In the genomic region with DNA sequence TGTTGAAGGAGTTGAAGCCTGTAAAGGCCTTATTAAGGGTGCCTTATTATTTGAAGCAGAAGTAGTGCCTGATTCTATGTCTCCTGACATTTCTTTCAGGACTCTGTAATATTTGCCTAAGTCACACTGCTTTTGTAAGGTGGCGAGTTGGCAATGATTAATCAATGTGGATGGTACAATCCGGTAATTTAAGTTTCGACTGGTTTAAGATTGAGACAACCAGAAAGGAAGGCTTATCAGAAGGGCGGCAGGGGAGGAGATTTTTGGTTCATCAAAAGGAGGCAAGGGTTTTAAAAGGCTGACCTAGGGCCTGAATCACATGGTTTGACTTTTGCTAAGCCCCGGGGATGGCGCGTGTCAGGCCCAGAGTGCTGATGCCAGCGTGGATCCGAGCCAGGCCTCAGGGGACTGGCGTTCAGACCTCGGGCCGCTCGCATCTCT, we compare ENCODE assay signal across 1 cellular context.
TF ChIP-seq lines count a peak whose summit lies in the region.

No MANE protein-coding gene starts in this region.

TF ChIP-seq in HepG2, 621 proteins besides CTCF, POLR2A, EP300 and RAD21 (continued from another document and continues in another):
- TF ChIP-seq CBX5 (CRISPR knock-in tag; IDR thresholded peaks at IDR 0.05; ENCODE audit: borderline replicate concordance) = no peak
- TF ChIP-seq ZNF430 (CRISPR knock-in tag; IDR thresholded peaks at IDR 0.05) = peak; percentile 59; the same call in 1 of the 2 replicates
- peak; percentile 34; the same call in 1 of the 2 replicates for TF ChIP-seq BCL6 (CRISPR knock-in tag; IDR thresholded peaks at IDR 0.05)
- TF ChIP-seq ZSCAN22 (CRISPR knock-in tag; IDR thresholded peaks at IDR 0.05) = no peak
- TF ChIP-seq TFDP1 (CRISPR knock-in tag; IDR thresholded peaks at IDR 0.05; ENCODE audit: borderline replicate concordance) = no peak
- no peak for TF ChIP-seq ZSCAN30 (CRISPR knock-in tag; IDR thresholded peaks at IDR 0.05)
- TF ChIP-seq ARID2 (CRISPR knock-in tag; IDR thresholded peaks at IDR 0.05; ENCODE audit: borderline replicate concordance) = peak; percentile 16; the same call in 1 of the 2 replicates
- TF ChIP-seq THYN1 (CRISPR knock-in tag; IDR thresholded peaks at IDR 0.05; ENCODE audit: borderline replicate concordance, low read depth) = peak; percentile 30; the same call in 1 of the 2 replicates
- peak in 1 of 2 experiments; percentile 13; a peak in 1 of 4 replicates for TF ChIP-seq HMGXB4 (CRISPR knock-in tag; IDR thresholded peaks at IDR 0.05; ENCODE audit: borderline replicate concordance in 1 of 2, low read depth in 1 of 2)
- TF ChIP-seq NFIC (IDR thresholded peaks at IDR 0.05; ENCODE audit: low read length) = 0 out of 2 replicates have a peak, but pooled peaks have one; percentile 21
- no peak for TF ChIP-seq IKZF4 (CRISPR knock-in tag; IDR thresholded peaks at IDR 0.05; ENCODE audit: borderline replicate concordance, low read depth, not compliant biosample characterization)
- TF ChIP-seq, protein P1, sequence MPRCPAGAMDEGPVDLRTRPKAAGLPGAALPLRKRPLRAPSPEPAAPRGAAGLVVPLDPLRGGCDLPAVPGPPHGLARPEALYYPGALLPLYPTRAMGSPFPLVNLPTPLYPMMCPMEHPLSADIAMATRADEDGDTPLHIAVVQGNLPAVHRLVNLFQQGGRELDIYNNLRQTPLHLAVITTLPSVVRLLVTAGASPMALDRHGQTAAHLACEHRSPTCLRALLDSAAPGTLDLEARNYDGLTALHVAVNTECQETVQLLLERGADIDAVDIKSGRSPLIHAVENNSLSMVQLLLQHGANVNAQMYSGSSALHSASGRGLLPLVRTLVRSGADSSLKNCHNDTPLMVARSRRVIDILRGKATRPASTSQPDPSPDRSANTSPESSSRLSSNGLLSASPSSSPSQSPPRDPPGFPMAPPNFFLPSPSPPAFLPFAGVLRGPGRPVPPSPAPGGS (CRISPR knock-in tag; IDR thresholded peaks at IDR 0.05) = no peak; the same call in 1 of the 2 replicates
- no peak for TF ChIP-seq ZNF256 (CRISPR knock-in tag; conservative IDR thresholded peaks at IDR 0.05)
- TF ChIP-seq KDM2A (CRISPR knock-in tag; IDR thresholded peaks at IDR 0.05; ENCODE audit: borderline replicate concordance, low read depth) = no peak
- TF ChIP-seq CENPX (CRISPR knock-in tag; IDR thresholded peaks at IDR 0.05) = no peak
- no peak for TF ChIP-seq MIXL1 (CRISPR knock-in tag; IDR thresholded peaks at IDR 0.05)
- no peak for TF ChIP-seq SMARCE1 (IDR thresholded peaks at IDR 0.05; ENCODE audit: borderline replicate concordance)
- TF ChIP-seq SRSF4 (IDR thresholded peaks at IDR 0.05; ENCODE audit: low read depth, low read length, poor library complexity, severe bottlenecking) = no peak
- no peak for TF ChIP-seq ZBTB14 (CRISPR knock-in tag; IDR thresholded peaks at IDR 0.05)
- TF ChIP-seq CC2D1A (CRISPR knock-in tag; IDR thresholded peaks at IDR 0.05) = no peak
- no peak for TF ChIP-seq NFIB (CRISPR knock-in tag; IDR thresholded peaks at IDR 0.05; ENCODE audit: borderline replicate concordance)
- 0 out of 2 replicates have a peak, but pooled peaks have one; percentile 46 for TF ChIP-seq GFI1 (CRISPR knock-in tag; IDR thresholded peaks at IDR 0.05; ENCODE audit: borderline replicate concordance)
- TF ChIP-seq FOSL2 (CRISPR knock-in tag; IDR thresholded peaks at IDR 0.05) = no peak
- TF ChIP-seq ZNF33B (CRISPR knock-in tag; IDR thresholded peaks at IDR 0.05) = peak; percentile 47; the same call in 1 of the 2 replicates
- no peak for TF ChIP-seq RARA (CRISPR knock-in tag; IDR thresholded peaks at IDR 0.05)
- TF ChIP-seq, protein P2, sequence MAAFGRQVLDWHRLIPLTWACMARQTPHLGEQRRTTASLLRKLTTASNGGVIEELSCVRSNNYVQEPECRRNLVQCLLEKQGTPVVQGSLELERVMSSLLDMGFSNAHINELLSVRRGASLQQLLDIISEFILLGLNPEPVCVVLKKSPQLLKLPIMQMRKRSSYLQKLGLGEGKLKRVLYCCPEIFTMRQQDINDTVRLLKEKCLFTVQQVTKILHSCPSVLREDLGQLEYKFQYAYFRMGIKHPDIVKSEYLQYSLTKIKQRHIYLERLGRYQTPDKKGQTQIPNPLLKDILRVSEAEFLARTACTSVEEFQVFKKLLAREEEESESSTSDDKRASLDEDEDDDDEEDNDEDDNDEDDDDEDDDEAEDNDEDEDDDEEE (CRISPR knock-in tag; IDR thresholded peaks at IDR 0.05) = 0 out of 2 replicates have a peak, but pooled peaks have one; percentile 49
- TF ChIP-seq, protein P3, sequence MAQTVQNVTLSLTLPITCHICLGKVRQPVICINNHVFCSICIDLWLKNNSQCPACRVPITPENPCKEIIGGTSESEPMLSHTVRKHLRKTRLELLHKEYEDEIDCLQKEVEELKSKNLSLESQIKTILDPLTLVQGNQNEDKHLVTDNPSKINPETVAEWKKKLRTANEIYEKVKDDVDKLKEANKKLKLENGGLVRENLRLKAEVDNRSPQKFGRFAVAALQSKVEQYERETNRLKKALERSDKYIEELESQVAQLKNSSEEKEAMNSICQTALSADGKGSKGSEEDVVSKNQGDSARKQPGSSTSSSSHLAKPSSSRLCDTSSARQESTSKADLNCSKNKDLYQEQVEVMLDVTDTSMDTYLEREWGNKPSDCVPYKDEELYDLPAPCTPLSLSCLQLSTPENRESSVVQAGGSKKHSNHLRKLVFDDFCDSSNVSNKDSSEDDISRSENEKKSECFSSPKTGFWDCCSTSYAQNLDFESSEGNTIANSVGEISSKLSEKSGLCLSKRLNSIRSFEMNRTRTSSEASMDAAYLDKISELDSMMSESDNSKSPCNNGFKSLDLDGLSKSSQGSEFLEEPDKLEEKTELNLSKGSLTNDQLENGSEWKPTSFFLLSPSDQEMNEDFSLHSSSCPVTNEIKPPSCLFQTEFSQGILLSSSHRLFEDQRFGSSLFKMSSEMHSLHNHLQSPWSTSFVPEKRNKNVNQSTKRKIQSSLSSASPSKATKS (CRISPR knock-in tag; IDR thresholded peaks at IDR 0.05) = 0 out of 2 replicates have a peak, but pooled peaks have one; percentile 51
- no peak for TF ChIP-seq ETS1 (CRISPR knock-in tag; IDR thresholded peaks at IDR 0.05)
- peak; percentile 76 for TF ChIP-seq ZSCAN31 (CRISPR knock-in tag; IDR thresholded peaks at IDR 0.05; ENCODE audit: low read depth)
- 0 out of 2 replicates have a peak, but pooled peaks have one; percentile 71 for TF ChIP-seq ZNF747 (CRISPR knock-in tag; IDR thresholded peaks at IDR 0.05; ENCODE audit: borderline replicate concordance)
- TF ChIP-seq PAF1 (CRISPR knock-in tag; IDR thresholded peaks at IDR 0.05) = no peak
- TF ChIP-seq PITX1 (CRISPR knock-in tag; IDR thresholded peaks at IDR 0.05) = no peak; the same call in 1 of the 2 replicates
- no peak; the same call in 1 of the 2 replicates for TF ChIP-seq ZNF333 (CRISPR knock-in tag; IDR thresholded peaks at IDR 0.05; ENCODE audit: borderline replicate concordance)
- TF ChIP-seq ZNF121 (CRISPR knock-in tag; IDR thresholded peaks at IDR 0.05) = peak; percentile 2; the same call in 1 of the 2 replicates
- TF ChIP-seq ZNF605 (CRISPR knock-in tag; IDR thresholded peaks at IDR 0.05) = peak; percentile 86; the same call in 1 of the 2 replicates
- no peak for TF ChIP-seq NAIF1 (CRISPR knock-in tag; IDR thresholded peaks at IDR 0.05; ENCODE audit: borderline replicate concordance)
- no peak for TF ChIP-seq FOXM1 (CRISPR knock-in tag; IDR thresholded peaks at IDR 0.05)
- TF ChIP-seq ZFP91 (CRISPR knock-in tag; IDR thresholded peaks at IDR 0.05; ENCODE audit: borderline replicate concordance) = no peak
- TF ChIP-seq FOXA1 (IDR thresholded peaks at IDR 0.05) = no peak
- TF ChIP-seq FOXA1 (CRISPR knock-in tag; IDR thresholded peaks at IDR 0.05) = no peak
- no peak for TF ChIP-seq ZFP90 (CRISPR knock-in tag; IDR thresholded peaks at IDR 0.05; ENCODE audit: borderline replicate concordance)
- TF ChIP-seq SOX5 (CRISPR knock-in tag; IDR thresholded peaks at IDR 0.05; ENCODE audit: borderline replicate concordance) = no peak
- no peak for TF ChIP-seq SIX1 (CRISPR knock-in tag; IDR thresholded peaks at IDR 0.05; ENCODE audit: borderline replicate concordance)
- TF ChIP-seq TGIF2 (CRISPR knock-in tag; IDR thresholded peaks at IDR 0.05) = 0 out of 2 replicates have a peak, but pooled peaks have one; percentile 37
- no peak for TF ChIP-seq ZNF7 (CRISPR knock-in tag; IDR thresholded peaks at IDR 0.05)
- no peak for TF ChIP-seq KLF13 (CRISPR knock-in tag; IDR thresholded peaks at IDR 0.05)
- TF ChIP-seq REST (IDR thresholded peaks at IDR 0.05; ENCODE audit: borderline replicate concordance in 1 of 2, low read depth in 1 of 2, low read length in 2 of 2) = no peak
- no peak for TF ChIP-seq ZNF264 (CRISPR knock-in tag; IDR thresholded peaks at IDR 0.05)
- TF ChIP-seq TEAD3 (CRISPR knock-in tag; optimal IDR thresholded peaks at IDR 0.05; ENCODE audit: borderline replicate concordance) = peak; percentile 18
- no peak for TF ChIP-seq RFX5 (IDR thresholded peaks at IDR 0.05; ENCODE audit: low read depth, low read length)
